10 cellular contexts compared by ENCODE assay signal in the genomic region with DNA sequence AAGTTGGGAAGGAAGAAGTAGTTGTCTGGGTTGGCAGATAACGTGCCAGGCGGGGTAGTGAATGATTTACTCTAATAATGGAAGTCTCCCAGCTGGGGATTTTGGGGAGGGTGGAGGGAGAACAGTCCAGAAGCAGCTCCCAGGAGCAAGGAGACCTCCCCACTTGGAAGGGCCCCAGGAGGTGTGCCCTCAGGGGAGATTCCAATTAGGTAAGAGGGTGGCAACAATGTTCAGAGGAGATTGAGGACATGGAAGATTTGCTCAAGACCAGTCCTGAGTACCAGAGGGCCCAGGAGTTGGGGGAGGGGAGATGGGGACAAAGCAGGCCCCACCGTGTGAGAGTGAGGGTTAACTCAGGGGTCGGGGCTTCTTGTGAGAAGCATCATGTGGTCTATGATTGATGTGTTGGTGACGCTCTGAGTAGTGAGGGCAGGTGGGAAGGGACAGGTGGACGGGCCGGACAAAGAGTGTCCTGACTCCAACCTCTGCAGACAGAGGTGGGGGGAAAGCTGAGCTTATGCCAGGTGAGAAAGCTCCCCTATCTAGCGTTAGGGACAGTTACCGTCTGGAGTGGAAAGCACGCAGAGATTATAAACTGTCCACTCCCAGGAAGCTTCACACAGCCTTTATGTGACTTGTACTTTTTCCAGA. TPM values are rescaled to one million over a fixed set of nuclear protein-coding genes. Genes with fewer than 3 reads are reported as not detected.
DNase-seq lines count a peak whose midpoint lies in the region; ATAC-seq, FAIRE-seq and TF ChIP-seq lines count a peak whose summit lies in the region.
"Had no signal": no experiment of that assay in that cellular context is flagged by ENCODE, and none has a peak within 500 bp of the region (broad histone marks: within the 10 kb centered on the region; RNA-seq: fewer than 3 reads in every experiment).

No MANE protein-coding gene starts in this region.

- H3K27me3 ChIP-seq in dorsolateral prefrontal cortex (no peaks in the 10 kb centered on the region), muscle layer of colon (ENCODE audit: control insufficient read depth in 1 of 2, insufficient read depth in 2 of 2, low read length in 2 of 2) (peaks cover 0 to 11% of the 10 kb centered on the region in 2 donors), H7 (ENCODE audit: control insufficient read depth, insufficient read depth, low read length) (no peaks in the 10 kb centered on the region)
- H3K27me3 ChIP-seq: neutrophil had no signal

- peak; percentile 93 for FAIRE-seq in A549 (lab: Jason Lieb, UNC)

- H3K4me3 ChIP-seq in A549, result peak overlapping the region; percentile 3
- H3K4me3 ChIP-seq in dorsolateral prefrontal cortex, result peak overlapping the region in 21 of 59 donors; percentile 0 to 83 (median 16)
- no peak overlapping the region for H3K4me3 ChIP-seq in muscle layer of colon (ENCODE audit: low read depth in 1 of 2, low read length in 2 of 2)
- no peak overlapping the region for H3K4me3 ChIP-seq in H7 (ENCODE audit: insufficient read depth, low read depth, low read length)

- TF ChIP-seq CTCF in A549 (IDR thresholded peaks at IDR 0.05), result no peak
- no peak for TF ChIP-seq CTCF in dorsolateral prefrontal cortex (IDR thresholded peaks at IDR 0.05 in 54 of 56, conservative IDR thresholded peaks at IDR 0.05 in 2 of 56; ENCODE audit: low read depth in 1 of 56, partially characterized antibody in 56 of 56)

- TF ChIP-seq POLR2A in A549 (IDR thresholded peaks at IDR 0.05; ENCODE audit: low read length), result no peak

- WGBS in A549 (ENCODE audit: missing lambda C conversion rate), result 17% methylated on average over 10 of the region's 10 CpGs

- H3K4me1 ChIP-seq in A549, result peaks cover 88% of the 10 kb centered on the region
- H3K4me1 ChIP-seq in muscle layer of colon (ENCODE audit: insufficient read depth, low read length), result peaks cover 16% of the 10 kb centered on the region

- H3K9me3 ChIP-seq in A549, result no peaks in the 10 kb centered on the region
- no peaks in the 10 kb centered on the region for H3K9me3 ChIP-seq in muscle layer of colon (ENCODE audit: low read length)
- H3K9me3 ChIP-seq: neutrophil had no signal

- intact Hi-C loops in dorsolateral prefrontal cortex (cut with DNase I), result loop anchor here in 1 of 2 donors (5.0 kb wide), 1 partner anchor 49 kb away; the partner anchor contains the start of genes KCNK6 and YIF1B

- H3K36me3 ChIP-seq in muscle layer of colon (ENCODE audit: insufficient read depth, low read length), result no peaks in the 10 kb centered on the region
- H3K36me3 ChIP-seq in H7 (replicated peaks; ENCODE audit: control insufficient read depth, insufficient read depth, low read length), result no peaks in the 10 kb centered on the region; the same call in none of the 2 replicates
- H3K36me3 ChIP-seq: neutrophil had no signal

- H3K9ac ChIP-seq in muscle layer of colon (ENCODE audit: low read length), result no peak overlapping the region

- POLR2A ChIA-PET in A549 (lab: Yijun Ruan, JAX), result interaction anchor here (0.5 to 8.8 kb wide), 5 partner anchors 23 to 561 kb away, joined by 4 to 127 read pairs (median 5); partner anchors contain the start of genes C19orf33, KCNK6 and PSMD8

- CTCF ChIA-PET in A549 (lab: Yijun Ruan, JAX), result interaction anchor here (0.8 to 18.2 kb wide), 13 partner anchors 10 to 366 kb away, joined by 3 to 259 read pairs (median 7); partner anchors contain the start of genes CATSPERG, PPP1R14A and PSMD8

- H3K4me2 ChIP-seq in A549, result peak overlapping the region; percentile 76

- DNase-seq in A549 (ENCODE audit: low read depth in 1 of 2, low spot score in 1 of 2) (peak; percentile 70 to 81), NCI-H2227 (lab: John Stamatoyannopoulos, UW; ENCODE audit: unreplicated experiment) (peak; percentile 76), dorsolateral prefrontal cortex (no peak), H7 (no peak), putamen (ENCODE audit: low spot score) (no peak), inferior parietal cortex (ENCODE audit: extremely low spot score) (no peak)
- DNase-seq: T-cell had no signal

- no peak for TF ChIP-seq RAD21 in A549 (conservative IDR thresholded peaks at IDR 0.05 in 1 of 2, IDR thresholded peaks at IDR 0.05 in 1 of 2)

- TF ChIP-seq EP300 in A549 (IDR thresholded peaks at IDR 0.05), result peak; percentile 14 to 26; a peak in 1 of 5 replicates

- H3K27ac ChIP-seq in A549 (peak overlapping the region; percentile 89 to 91), dorsolateral prefrontal cortex (peak overlapping the region in 34 of 59 donors; percentile 4 to 98 (median 44)), muscle layer of colon (ENCODE audit: low read depth, low read length) (peak overlapping the region; percentile 54)
- H3K27ac ChIP-seq: neutrophil had no signal

- 0 out of 6 replicates have a peak, but pooled peaks of 1 of the 2 experiments have one; percentile 0 for ATAC-seq in A549
- ATAC-seq in HG02571 (IDR thresholded peaks at IDR 0.05; ENCODE audit: unreplicated experiment), result no peak
- ATAC-seq: T-cell had no signal

TF ChIP-seq in A549, 52 proteins besides CTCF, POLR2A, EP300 and RAD21 (continues in another document):
- TF ChIP-seq CBX8 (IDR thresholded peaks at IDR 0.05), result no peak
- TF ChIP-seq ZC3H11A (IDR thresholded peaks at IDR 0.05), result no peak
- no peak for TF ChIP-seq HOXB5 (CRISPR knock-in tag; IDR thresholded peaks at IDR 0.05)
- TF ChIP-seq FOSB (CRISPR knock-in tag; IDR thresholded peaks at IDR 0.05), result no peak
- TF ChIP-seq E2F6 (IDR thresholded peaks at IDR 0.05; ENCODE audit: borderline replicate concordance, low read depth), result no peak
- no peak for TF ChIP-seq SMC3 (IDR thresholded peaks at IDR 0.05)
- TF ChIP-seq ZSCAN20 (CRISPR knock-in tag; IDR thresholded peaks at IDR 0.05), result no peak
- peak; percentile 27 to 61; a peak in 1 of 5 replicates for TF ChIP-seq JUN (IDR thresholded peaks at IDR 0.05)
- TF ChIP-seq, protein P1, sequence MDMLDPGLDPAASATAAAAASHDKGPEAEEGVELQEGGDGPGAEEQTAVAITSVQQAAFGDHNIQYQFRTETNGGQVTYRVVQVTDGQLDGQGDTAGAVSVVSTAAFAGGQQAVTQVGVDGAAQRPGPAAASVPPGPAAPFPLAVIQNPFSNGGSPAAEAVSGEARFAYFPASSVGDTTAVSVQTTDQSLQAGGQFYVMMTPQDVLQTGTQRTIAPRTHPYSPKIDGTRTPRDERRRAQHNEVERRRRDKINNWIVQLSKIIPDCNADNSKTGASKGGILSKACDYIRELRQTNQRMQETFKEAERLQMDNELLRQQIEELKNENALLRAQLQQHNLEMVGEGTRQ (IDR thresholded peaks at IDR 0.05), result no peak
- TF ChIP-seq CHD4 (IDR thresholded peaks at IDR 0.05; ENCODE audit: borderline replicate concordance), result no peak
- TF ChIP-seq RFX5 (IDR thresholded peaks at IDR 0.05), result no peak
- no peak for TF ChIP-seq RARB (CRISPR knock-in tag; IDR thresholded peaks at IDR 0.05)

RNA-seq across cellular contexts. Expression of gene SPINT2, which starts 3.5 kb away (rescaled TPM):
- polyA plus RNA-seq in A549 (2011; rRNA removed), result 343 and 425 TPM in 2 replicates
- polyA plus RNA-seq in A549 (2012; cell fraction: cytosol; rRNA removed), result 347 and 383 TPM in 2 replicates
- 348 and 443 TPM in 2 replicates for polyA plus RNA-seq in A549 (2012; cell fraction: nucleus; rRNA removed)
- 244 to 296 TPM (median 291 TPM) in 3 replicates for polyA plus RNA-seq in A549 (2017; fragmentation: RNase III; extraction: RNeasy Plus Mini Kit Qiagen cat#74134 plus additional on column Dnase treatment)
- 154 and 156 TPM in 2 replicates for polyA minus RNA-seq in A549 (2011; rRNA and poly(A)+ RNA removed)
- total RNA-seq in dorsolateral prefrontal cortex, result 100 to 1,000 TPM in 44 of 120 experiments, 10 to 100 TPM in 76; 41.9 to 135 (median 92.4) TPM
- 143 and 153 TPM in 2 replicates for total RNA-seq in H7 (2014; rRNA removed; shearing (Covaris generic))

RNA-seq across cellular contexts. Expression of gene PPP1R14A, which starts 11.7 kb away (rescaled TPM):
- polyA plus RNA-seq in A549 (2011; rRNA removed) (14.6 and 30.5 TPM in 2 replicates), A549 (2017; fragmentation: RNase III; extraction: RNeasy Plus Mini Kit Qiagen cat#74134 plus additional on column Dnase treatment) (88.6 to 99.6 TPM (median 99.5 TPM) in 3 replicates)
- polyA plus RNA-seq in A549 (2012; cell fraction: cytosol; rRNA removed), result 281 and 324 TPM in 2 replicates
- 99.6 and 180 TPM in 2 replicates for polyA plus RNA-seq in A549 (2012; cell fraction: nucleus; rRNA removed)
- polyA minus RNA-seq in A549 (2011; rRNA and poly(A)+ RNA removed), result 2.9 and 3.1 TPM in 2 replicates
- 100 to 1,000 TPM in 57 of 120 experiments, 10 to 100 TPM in 63; 17.4 to 465 (median 98.7) TPM for total RNA-seq in dorsolateral prefrontal cortex
- 3.5 and 3.7 TPM in 2 replicates for total RNA-seq in H7 (2014; rRNA removed; shearing (Covaris generic))

RNA-seq across cellular contexts. Expression of gene C19orf33, which starts 36.1 kb away (rescaled TPM):
- polyA plus RNA-seq in A549 (2011; rRNA removed) (197 and 302 TPM in 2 replicates), A549 (2017; fragmentation: RNase III; extraction: RNeasy Plus Mini Kit Qiagen cat#74134 plus additional on column Dnase treatment) (487 to 531 TPM (median 489 TPM) in 3 replicates)
- 1,004 and 1,085 TPM in 2 replicates for polyA plus RNA-seq in A549 (2012; cell fraction: cytosol; rRNA removed)
- polyA plus RNA-seq in A549 (2012; cell fraction: nucleus; rRNA removed), result 520 and 541 TPM in 2 replicates
- polyA minus RNA-seq in A549 (2011; rRNA and poly(A)+ RNA removed), result 17.0 and 21.4 TPM in 2 replicates
- 1 to 10 TPM in 38 of 120 experiments, under 1 TPM in 1, not detected in 81; 1.00 to 5.1 (median 2.0) TPM for total RNA-seq in dorsolateral prefrontal cortex
- 5.1 and 11.1 TPM in 2 replicates for total RNA-seq in H7 (2014; rRNA removed; shearing (Covaris generic))

RNA-seq across cellular contexts. Expression of gene DPF1, which starts 43.9 kb away (rescaled TPM):
- 1.3 and 2.1 TPM in 2 replicates for polyA plus RNA-seq in A549 (2011; rRNA removed)
- polyA plus RNA-seq in A549 (2012; cell fraction: cytosol; rRNA removed), result 5.0 and 5.1 TPM in 2 replicates
- 11.4 and 12.1 TPM in 2 replicates for polyA plus RNA-seq in A549 (2012; cell fraction: nucleus; rRNA removed)
- 4.4 to 6.8 TPM (median 5.3 TPM) in 3 replicates for polyA plus RNA-seq in A549 (2017; fragmentation: RNase III; extraction: RNeasy Plus Mini Kit Qiagen cat#74134 plus additional on column Dnase treatment)
- polyA minus RNA-seq in A549 (2011; rRNA and poly(A)+ RNA removed), result 1.6 and 2.8 TPM in 2 replicates
- 10 to 100 TPM; 22.0 to 91.2 (median 57.5) TPM for total RNA-seq in dorsolateral prefrontal cortex
- total RNA-seq in H7 (2014; rRNA removed; shearing (Covaris generic)), result 3.0 and 5.5 TPM in 2 replicates
- total RNA-seq: T-cell had no signal

RNA-seq across cellular contexts. Expression of gene YIF1B, which starts 47.8 kb away (rescaled TPM):
- polyA plus RNA-seq in A549 (2011; rRNA removed) (75.5 and 88.1 TPM in 2 replicates), A549 (2017; fragmentation: RNase III; extraction: RNeasy Plus Mini Kit Qiagen cat#74134 plus additional on column Dnase treatment) (87.5 to 104 TPM (median 100 TPM) in 3 replicates)
- 225 and 320 TPM in 2 replicates for polyA plus RNA-seq in A549 (2012; cell fraction: cytosol; rRNA removed)
- 303 and 382 TPM in 2 replicates for polyA plus RNA-seq in A549 (2012; cell fraction: nucleus; rRNA removed)
- polyA minus RNA-seq in A549 (2011; rRNA and poly(A)+ RNA removed), result 75.2 and 83.9 TPM in 2 replicates
- 10 to 100 TPM; 31.5 to 70.0 (median 48.6) TPM for total RNA-seq in dorsolateral prefrontal cortex
- total RNA-seq in H7 (2014; rRNA removed; shearing (Covaris generic)), result 114 and 147 TPM in 2 replicates

Comparison
In these comparisons a context has a peak if more than half of its experiments do, and no peak if none do; other contexts are left out.
1. DNase-seq: peak in A549 (2 of 2) and NCI-H2227 (single experiment); none in dorsolateral prefrontal cortex (0 of 10), H7 (single experiment), putamen (single experiment) and inferior parietal cortex (single experiment).
2. Peak in every context shown above with its lines, with median percentiles within 50 percentile points of each other: H3K27ac ChIP-seq.